28 cellular contexts compared by ENCODE assay signal in the genomic region with DNA sequence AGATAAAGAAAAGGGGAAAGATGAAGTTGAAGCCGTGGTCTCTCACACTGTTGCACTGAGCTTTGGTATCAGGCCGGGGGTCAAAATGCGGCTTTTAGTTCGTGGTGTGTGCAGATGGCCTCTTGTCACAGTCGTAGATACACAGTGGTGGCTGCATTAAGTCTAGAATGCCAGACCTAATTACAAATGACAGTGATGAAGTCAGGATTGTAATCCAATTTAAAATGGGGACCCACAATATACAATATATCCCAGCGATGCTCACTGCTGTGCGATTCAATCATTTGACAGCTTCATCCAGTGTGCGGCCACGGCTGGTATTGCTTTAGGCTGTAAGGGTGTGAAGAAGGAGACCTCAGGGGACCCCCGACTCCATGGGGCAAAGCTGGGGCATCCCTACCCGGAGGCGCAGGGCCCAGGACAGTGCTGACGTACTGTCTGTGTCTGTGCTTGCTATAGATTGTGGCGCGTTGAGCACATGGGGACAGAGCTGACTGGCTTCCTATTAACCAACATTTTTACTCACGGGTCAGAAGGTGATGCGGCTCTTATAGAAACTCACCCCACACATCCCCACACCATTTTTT.
A peak's percentile ranks its signal among the peaks of the same experiment; 100 is the strongest.
DNase-seq lines count a peak whose midpoint lies in the region; ATAC-seq, FAIRE-seq and TF ChIP-seq lines count a peak whose summit lies in the region.
"Had no signal": no experiment of that assay in that cellular context is flagged by ENCODE, and none has a peak within 500 bp of the region (broad histone marks: within the 10 kb centered on the region; RNA-seq: fewer than 3 reads in every experiment).

No MANE protein-coding gene starts in this region.

- H3K9ac ChIP-seq in endodermal cell (ENCODE audit: extremely low read depth, low read length, poor library complexity, severe bottlenecking) (no peak overlapping the region), neural progenitor cell (no peak overlapping the region)

- H3K27ac ChIP-seq in A549 (peak overlapping the region; percentile 45 to 70; a peak in 4 of 6 replicates), endodermal cell (ENCODE audit: low read depth, low read length) (peak overlapping the region; percentile 52), neural progenitor cell (peak overlapping the region; percentile 39), caudate nucleus (ENCODE audit: low read depth, low read length) (no peak overlapping the region)
- H3K27ac ChIP-seq: neutrophil, Peyer's patch, prostate gland, SJCRH30 had no signal

- no peak for TF ChIP-seq EP300 in A549 (IDR thresholded peaks at IDR 0.05)

- TF ChIP-seq POLR2A in A549 (IDR thresholded peaks at IDR 0.05; ENCODE audit: low read length) = no peak

- H4K20me1 ChIP-seq in neural progenitor cell (ENCODE audit: low read depth) = no peaks in the 10 kb centered on the region

- DNase-seq in A549 (ENCODE audit: low read depth in 1 of 2, low spot score in 1 of 2) (no peak), NCI-H82 (lab: John Stamatoyannopoulos, UW) (peak; percentile 94), endodermal cell (peak; percentile 46), neural progenitor cell (ENCODE audit: low spot score) (peak; percentile 27), caudate nucleus (lab: John Stamatoyannopoulos, UW) (no peak)
- DNase-seq in activated CD4-positive, alpha-beta T cell treated with anti-CD3 and anti-CD28 coated beads for 4 hours = no peak
- DNase-seq: activated CD4-positive, alpha-beta T cell treated with anti-CD3 and anti-CD28 coated beads for 48 hours; activated naive CD4-positive, alpha-beta T cell treated with anti-CD3 and anti-CD28 coated beads, Interleukin-2, amount 10 ng/mL, durations not matched to agents 7 days and 5 days; activated T-cell treated with anti-CD3 and anti-CD28 coated beads, Interleukin-2, amount 50 U/mL, for 4 hours; amygdala; DMS79; H9; NCI-H1105 treated with DMSO at 0.1 percent for 48 hours; NCI-H2029 treated with DMSO at 0.1 percent for 48 hours; NCI-H226; NCI-H774; Peyer's patch; SJCRH30; stimulated activated CD8-positive, alpha-beta memory T cell treated with anti-CD3 and anti-CD28 coated beads, Interleukin-4, amount 100 ng/mL, for 48 hours; T-helper 2 cell had no signal

- H3K36me3 ChIP-seq in endodermal cell (ENCODE audit: control insufficient read depth, insufficient read depth, low read length) (no peaks in the 10 kb centered on the region), neural progenitor cell (no peaks in the 10 kb centered on the region)
- H3K36me3 ChIP-seq: neutrophil, Peyer's patch, prostate gland, SJCRH30, upper lobe of left lung had no signal

- POLR2A ChIA-PET in A549 (lab: Yijun Ruan, JAX) = no interaction called here

- 91% methylated on average over 17 of the region's 17 CpGs for WGBS in A549 (ENCODE audit: missing lambda C conversion rate)
- WGBS in endodermal cell (ENCODE audit: insufficient coverage in 1 of 2, insufficient read length in 1 of 2), 2 experiments = 90 to 97% methylated on average over 11 to 17 of the region's 17 CpGs

- no peaks in the 10 kb centered on the region for H3K79me2 ChIP-seq in neural progenitor cell (ENCODE audit: low read depth)

- H2AFZ ChIP-seq in neural progenitor cell (replicated peaks) = no peak overlapping the region

- H3K4me1 Mint-ChIP-seq in endodermal cell (peaks cover 30% of the 10 kb centered on the region), neural progenitor cell (peaks cover 48% of the 10 kb centered on the region)
- H3K4me1 Mint-ChIP-seq: activated naive CD4-positive, alpha-beta T cell treated with anti-CD3 and anti-CD28 coated beads, Interleukin-2, amount 10 ng/mL, durations not matched to agents 7 days and 5 days had no signal

- no peak overlapping the region for H3K4me3 Mint-ChIP-seq in endodermal cell
- no peak overlapping the region for H3K4me3 Mint-ChIP-seq in neural progenitor cell
- H3K4me3 Mint-ChIP-seq: activated naive CD4-positive, alpha-beta T cell treated with anti-CD3 and anti-CD28 coated beads, Interleukin-2, amount 10 ng/mL, durations not matched to agents 7 days and 5 days; activated T-cell treated with anti-CD3 and anti-CD28 coated beads, Interleukin-2, amount 50 U/mL, for 4 hours; H9 had no signal

- H3K4me3 ChIP-seq in A549 (no peak overlapping the region), endodermal cell (ENCODE audit: low read length) (no peak overlapping the region), neural progenitor cell (no peak overlapping the region)
- H3K4me3 ChIP-seq: Peyer's patch, prostate gland, SJCRH30, upper lobe of left lung had no signal

- ATAC-seq in A549 (no peak), HG03025 (IDR thresholded peaks at IDR 0.05; ENCODE audit: low FRiP score, unreplicated experiment) (no peak), HG02870 (IDR thresholded peaks at IDR 0.05; ENCODE audit: unreplicated experiment) (no peak)
- ATAC-seq: activated T-cell treated with anti-CD3 and anti-CD28 coated beads, Interleukin-2, amount 50 U/mL, for 4 hours had no signal

- no peak for TF ChIP-seq RAD21 in A549 (conservative IDR thresholded peaks at IDR 0.05 in 1 of 2, IDR thresholded peaks at IDR 0.05 in 1 of 2)

- peak overlapping the region; percentile 56; the same call in 2 of the 3 replicates for H3K4me2 ChIP-seq in A549
- H3K4me2 ChIP-seq in neural progenitor cell = peak overlapping the region; percentile 28

- H3K4me1 ChIP-seq in A549 (peaks cover 30% of the 10 kb centered on the region), endodermal cell (ENCODE audit: control insufficient read depth, insufficient read depth, low read length) (no peaks in the 10 kb centered on the region), neural progenitor cell (peaks cover 31% of the 10 kb centered on the region)
- H3K4me1 ChIP-seq: Peyer's patch, prostate gland, SJCRH30 had no signal

- H3F3A ChIP-seq in neural progenitor cell (ENCODE audit: low read depth) = peaks cover 25% of the 10 kb centered on the region

- FAIRE-seq in A549 (lab: Jason Lieb, UNC) = no peak
- FAIRE-seq: bronchial epithelial cell, endometrium, keratinocyte had no signal

- H3K27me3 Mint-ChIP-seq in endodermal cell (ENCODE audit: insufficient read depth) = peaks cover under 1% of the 10 kb centered on the region
- H3K27me3 Mint-ChIP-seq in neural progenitor cell (ENCODE audit: insufficient read depth, low read depth) = peaks cover 15% of the 10 kb centered on the region
- H3K27me3 Mint-ChIP-seq: activated naive CD4-positive, alpha-beta T cell treated with anti-CD3 and anti-CD28 coated beads, Interleukin-2, amount 10 ng/mL, durations not matched to agents 7 days and 5 days had no signal

- no peaks in the 10 kb centered on the region for H3K9me3 Mint-ChIP-seq in endodermal cell
- H3K9me3 Mint-ChIP-seq in neural progenitor cell = no peaks in the 10 kb centered on the region
- H3K9me3 Mint-ChIP-seq: activated T-cell treated with anti-CD3 and anti-CD28 coated beads, Interleukin-2, amount 50 U/mL, for 4 hours; H9 had no signal

- no peaks in the 10 kb centered on the region for H3K27me3 ChIP-seq in endodermal cell (ENCODE audit: control insufficient read depth, insufficient read depth, low read length, poor library complexity, severe bottlenecking)
- no peaks in the 10 kb centered on the region for H3K27me3 ChIP-seq in neural progenitor cell
- H3K27me3 ChIP-seq: neutrophil, Peyer's patch, SJCRH30, upper lobe of left lung had no signal

- H3K9me3 ChIP-seq in A549 (no peaks in the 10 kb centered on the region), endodermal cell (ENCODE audit: control insufficient read depth, low read length) (no peaks in the 10 kb centered on the region), neural progenitor cell (ENCODE audit: low read depth) (no peaks in the 10 kb centered on the region)
- H3K9me3 ChIP-seq: neutrophil, Peyer's patch, prostate gland, SJCRH30, upper lobe of left lung had no signal

- no peak overlapping the region for H3K27ac Mint-ChIP-seq in endodermal cell
- H3K27ac Mint-ChIP-seq in neural progenitor cell = no peak overlapping the region
- H3K27ac Mint-ChIP-seq: activated naive CD4-positive, alpha-beta T cell treated with anti-CD3 and anti-CD28 coated beads, Interleukin-2, amount 10 ng/mL, durations not matched to agents 7 days and 5 days; H9 had no signal

- no peak for TF ChIP-seq CTCF in A549 (IDR thresholded peaks at IDR 0.05)
- TF ChIP-seq CTCF in endodermal cell (conservative IDR thresholded peaks at IDR 0.05) = no peak
- TF ChIP-seq CTCF in neural progenitor cell (IDR thresholded peaks at IDR 0.05) = no peak

- CTCF ChIA-PET in A549 (lab: Yijun Ruan, JAX) = no interaction called here

- H3K36me3 Mint-ChIP-seq in endodermal cell (ENCODE audit: low read depth) (no peaks in the 10 kb centered on the region), neural progenitor cell (no peaks in the 10 kb centered on the region)
- H3K36me3 Mint-ChIP-seq: activated naive CD4-positive, alpha-beta T cell treated with anti-CD3 and anti-CD28 coated beads, Interleukin-2, amount 10 ng/mL, durations not matched to agents 7 days and 5 days had no signal

TF ChIP-seq in A549, 52 proteins besides CTCF, POLR2A, EP300 and RAD21:
- TF ChIP-seq ZFP36 (IDR thresholded peaks at IDR 0.05; ENCODE audit: borderline replicate concordance, partially characterized antibody) (no peak), SREBF2 (IDR thresholded peaks at IDR 0.05) (no peak), HDAC2 (IDR thresholded peaks at IDR 0.05) (no peak), TP53 (CRISPR knock-in tag; IDR thresholded peaks at IDR 0.05) (no peak), KDM5A (IDR thresholded peaks at IDR 0.05) (no peak), FOSB (CRISPR knock-in tag; IDR thresholded peaks at IDR 0.05) (no peak), EHF (CRISPR knock-in tag; IDR thresholded peaks at IDR 0.05) (no peak)
- TF ChIP-seq, protein P1, sequence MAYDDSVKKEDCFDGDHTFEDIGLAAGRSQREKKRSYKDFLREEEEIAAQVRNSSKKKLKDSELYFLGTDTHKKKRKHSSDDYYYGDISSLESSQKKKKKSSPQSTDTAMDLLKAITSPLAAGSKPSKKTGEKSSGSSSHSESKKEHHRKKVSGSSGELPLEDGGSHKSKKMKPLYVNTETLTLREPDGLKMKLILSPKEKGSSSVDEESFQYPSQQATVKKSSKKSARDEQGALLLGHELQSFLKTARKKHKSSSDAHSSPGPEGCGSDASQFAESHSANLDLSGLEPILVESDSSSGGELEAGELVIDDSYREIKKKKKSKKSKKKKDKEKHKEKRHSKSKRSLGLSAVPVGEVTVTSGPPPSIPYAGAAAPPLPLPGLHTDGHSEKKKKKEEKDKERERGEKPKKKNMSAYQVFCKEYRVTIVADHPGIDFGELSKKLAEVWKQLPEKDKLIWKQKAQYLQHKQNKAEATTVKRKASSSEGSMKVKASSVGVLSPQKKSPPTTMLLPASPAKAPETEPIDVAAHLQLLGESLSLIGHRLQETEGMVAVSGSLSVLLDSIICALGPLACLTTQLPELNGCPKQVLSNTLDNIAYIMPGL (CRISPR knock-in tag; IDR thresholded peaks at IDR 0.05; ENCODE audit: borderline replicate concordance) = no peak

Comparison
In these comparisons a context has a peak if more than half of its experiments do, and no peak if none do; other contexts are left out.
1. DNase-seq: peak in NCI-H82 (single experiment), endodermal cell (single experiment) and neural progenitor cell (single experiment); none in A549 (0 of 2), activated CD4-positive, alpha-beta T cell treated with anti-CD3 and anti-CD28 coated beads for 4 hours (0 of 2) and caudate nucleus (0 of 61).